10 cellular contexts compared by ENCODE assay signal in genomic region chr2:133266075-133266925, GRCh38.
DNase-seq lines count a peak whose midpoint lies in the region; ATAC-seq and TF ChIP-seq lines count a peak whose summit lies in the region.
"Had no signal": no experiment of that assay in that cellular context is flagged by ENCODE, and none has a peak within 500 bp of the region (broad histone marks: within the 10 kb centered on the region; RNA-seq: fewer than 3 reads in every experiment).

No MANE protein-coding gene starts in this region.

- WGBS in urinary bladder, result 4% methylated on average over 67 of the region's 67 CpGs

- H3K4me1 ChIP-seq in urinary bladder (ENCODE audit: insufficient read depth), result no peaks in the 10 kb centered on the region

- H3K4me1 Mint-ChIP-seq in chondrocyte (ENCODE audit: low read depth), result peaks cover 22% of the 10 kb centered on the region

- DNase-seq in NCI-H510A treated with DMSO at 0.1 percent for 48 hours (lab: John Stamatoyannopoulos, UW) (peak; percentile 27), NCI-H510A (lab: John Stamatoyannopoulos, UW) (no peak), chondrocyte (ENCODE audit: low spot score) (no peak), left kidney (ENCODE audit: low read depth, low spot score) (peak; percentile 74), NCI-H2029 treated with DMSO at 0.1 percent for 48 hours (lab: John Stamatoyannopoulos, UW) (no peak)

- no peak overlapping the region for H3K27ac ChIP-seq in urinary bladder (ENCODE audit: low read depth)
- H3K27ac ChIP-seq: C4-2B, HL-60 had no signal

- H3K27me3 Mint-ChIP-seq in chondrocyte (ENCODE audit: low read depth), result peaks cover 5% of the 10 kb centered on the region

- TF ChIP-seq CTCF in chondrocyte (IDR thresholded peaks at IDR 0.05), result peak; percentile 45

- H3K4me3 ChIP-seq in urinary bladder (ENCODE audit: low read depth, low read length), result peak overlapping the region; percentile 41

- no peak overlapping the region for H3K27ac Mint-ChIP-seq in chondrocyte (ENCODE audit: unreplicated experiment)

- ATAC-seq in HG03571 (IDR thresholded peaks at IDR 0.05; ENCODE audit: unreplicated experiment) (no peak), GM18511 (IDR thresholded peaks at IDR 0.05; ENCODE audit: unreplicated experiment) (no peak)

- no peaks in the 10 kb centered on the region for H3K36me3 ChIP-seq in urinary bladder (ENCODE audit: insufficient read depth)

- H3K36me3 Mint-ChIP-seq in chondrocyte (ENCODE audit: low read depth), result no peaks in the 10 kb centered on the region

- H3K4me3 Mint-ChIP-seq in chondrocyte (ENCODE audit: unreplicated experiment), result peak overlapping the region; percentile 66

- H3K9me3 Mint-ChIP-seq in chondrocyte (ENCODE audit: low read depth), result no peaks in the 10 kb centered on the region

Comparison
In these comparisons a context has a peak if more than half of its experiments do, and no peak if none do; other contexts are left out.
1. DNase-seq: peak in NCI-H510A treated with DMSO at 0.1 percent for 48 hours (single experiment) and left kidney (single experiment); none in NCI-H510A (single experiment), chondrocyte (single experiment) and NCI-H2029 treated with DMSO at 0.1 percent for 48 hours (single experiment).